Comparison of ENCODE assay signal across 6 cellular contexts in genomic region chr2:115887209-115887776, GRCh38.
"Had no signal": no experiment of that assay in that cellular context is flagged by ENCODE, and none has a peak within 500 bp of the region (broad histone marks: within the 10 kb centered on the region; RNA-seq: fewer than 3 reads in every experiment).

No MANE protein-coding gene starts in this region.

- H3K9ac ChIP-seq: KMS-11 had no signal

- DNase-seq: IMR-90, KBM-7, KG1 had no signal

- H3K27ac ChIP-seq: HL-60, KMS-11 had no signal

- FAIRE-seq: HTR-8/SVneo had no signal

- H3K4me2 ChIP-seq: KMS-11 had no signal
